22 cellular contexts compared by ENCODE assay signal in genomic region chr1:244165021-244165420, GRCh38.
"Had no signal": no experiment of that assay in that cellular context is flagged by ENCODE, and none has a peak within 500 bp of the region (broad histone marks: within the 10 kb centered on the region; RNA-seq: fewer than 3 reads in every experiment).

No MANE protein-coding gene starts in this region.

- H3K4me2 ChIP-seq: neural progenitor cell had no signal

- H3K36me3 ChIP-seq: colonic mucosa, esophagus squamous epithelium, gastroesophageal sphincter, neural progenitor cell had no signal

- H3K4me1 Mint-ChIP-seq: activated naive CD8-positive, alpha-beta T cell treated with anti-CD3 and anti-CD28 coated beads, Interleukin-2, amount 10 ng/mL, durations not matched to agents 7 days and 5 days; naive thymus-derived CD8-positive, alpha-beta T cell had no signal

- H3K27ac Mint-ChIP-seq: activated naive CD8-positive, alpha-beta T cell treated with anti-CD3 and anti-CD28 coated beads, Interleukin-2, amount 10 ng/mL, durations not matched to agents 7 days and 5 days; effector memory CD8-positive, alpha-beta T cell; memory B cell; naive thymus-derived CD8-positive, alpha-beta T cell; neural progenitor cell had no signal

- H3K9ac ChIP-seq: neural progenitor cell had no signal

- H2AFZ ChIP-seq: neural progenitor cell had no signal

- H3K27me3 Mint-ChIP-seq: activated naive CD8-positive, alpha-beta T cell treated with anti-CD3 and anti-CD28 coated beads, Interleukin-2, amount 10 ng/mL, durations not matched to agents 7 days and 5 days; memory B cell; naive thymus-derived CD8-positive, alpha-beta T cell had no signal

- ATAC-seq: effector memory CD8-positive, alpha-beta T cell; naive thymus-derived CD8-positive, alpha-beta T cell; stimulated activated naive CD8-positive, alpha-beta T cell treated with anti-CD3 and anti-CD28 coated beads, Interleukin-15, Interleukin-2, amounts not matched to agents 100 U/mL and 50 U/mL, for 24 hours had no signal

- H3K27me3 ChIP-seq: colonic mucosa, dorsolateral prefrontal cortex, gastroesophageal sphincter, neural progenitor cell had no signal

- H3K9me3 Mint-ChIP-seq: activated naive CD8-positive, alpha-beta T cell treated with anti-CD3 and anti-CD28 coated beads, Interleukin-2, amount 10 ng/mL, durations not matched to agents 7 days and 5 days; effector memory CD8-positive, alpha-beta T cell; memory B cell had no signal

- DNase-seq: activated CD4-positive, alpha-beta T cell treated with anti-CD3 and anti-CD28 coated beads for 4 hours; activated CD4-positive, alpha-beta T cell treated with anti-CD3 and anti-CD28 coated beads, Interleukin-2, amount 50 U/mL, for 48 hours; activated CD4-positive, CD25-positive, alpha-beta regulatory T cell; activated naive CD4-positive, alpha-beta T cell treated with Interleukin-2 at 50 U/mL for 16 hours; activated naive CD8-positive, alpha-beta T cell treated with anti-CD3 and anti-CD28 coated beads, Interleukin-2, amount 10 ng/mL, durations not matched to agents 7 days and 5 days; activated T-cell treated with anti-CD3 and anti-CD28 coated beads, Interleukin-2, amount 50 U/mL, for 48 hours; amniotic stem cell; colonic mucosa; dorsolateral prefrontal cortex; effector memory CD8-positive, alpha-beta T cell; esophagus squamous epithelium; hypothalamus; left cardiac atrium; naive thymus-derived CD8-positive, alpha-beta T cell; retina; stimulated activated CD4-positive, alpha-beta T cell treated with anti-CD3 and anti-CD28 coated beads, Interleukin-12 subunit alpha, Interleukin-12 subunit beta, amount 100 ng/mL, for 4 hours; stimulated activated CD4-positive, alpha-beta T cell treated with anti-CD3 and anti-CD28 coated beads, Interleukin-4, amount 100 ng/mL, for 4 hours; stimulated activated naive CD8-positive, alpha-beta T cell treated with anti-CD3 and anti-CD28 coated beads, Interleukin-15, Interleukin-2, amounts not matched to agents 100 U/mL and 50 U/mL, for 24 hours; T-helper 9 cell had no signal

- H3K4me3 ChIP-seq: colonic mucosa, dorsolateral prefrontal cortex, esophagus squamous epithelium, gastroesophageal sphincter, neural progenitor cell had no signal

- H3K4me3 Mint-ChIP-seq: activated naive CD8-positive, alpha-beta T cell treated with anti-CD3 and anti-CD28 coated beads, Interleukin-2, amount 10 ng/mL, durations not matched to agents 7 days and 5 days; effector memory CD8-positive, alpha-beta T cell; memory B cell; naive thymus-derived CD8-positive, alpha-beta T cell; neural progenitor cell had no signal

- H3K27ac ChIP-seq: colonic mucosa, neural progenitor cell had no signal

- H3K4me1 ChIP-seq: colonic mucosa, esophagus squamous epithelium, neural progenitor cell had no signal

- H3K36me3 Mint-ChIP-seq: activated naive CD8-positive, alpha-beta T cell treated with anti-CD3 and anti-CD28 coated beads, Interleukin-2, amount 10 ng/mL, durations not matched to agents 7 days and 5 days; memory B cell; naive thymus-derived CD8-positive, alpha-beta T cell; neural progenitor cell had no signal

- H3K9me3 ChIP-seq: colonic mucosa, esophagus squamous epithelium, gastroesophageal sphincter had no signal
